Comparison of ENCODE assay signal across 25 cellular contexts in genomic region chr3:20235796-20236195, GRCh38. TPM values are rescaled to one million over a fixed set of nuclear protein-coding genes. Genes with fewer than 3 reads are reported as not detected.
A peak's percentile ranks its signal among the peaks of the same experiment; 100 is the strongest.
DNase-seq lines count a peak whose midpoint lies in the region; ATAC-seq, FAIRE-seq and TF ChIP-seq lines count a peak whose summit lies in the region.
"Had no signal": no experiment of that assay in that cellular context is flagged by ENCODE, and none has a peak within 500 bp of the region (broad histone marks: within the 10 kb centered on the region; RNA-seq: fewer than 3 reads in every experiment).

No MANE protein-coding gene starts in this region.

- TF ChIP-seq EP300 in HepG2 (IDR thresholded peaks at IDR 0.05; ENCODE audit: low read depth in 2 of 2, low read length in 2 of 2), result no peak
- no peak for TF ChIP-seq EP300 in HepG2 (CRISPR knock-in tag; IDR thresholded peaks at IDR 0.05; ENCODE audit: borderline replicate concordance)
- no peak for TF ChIP-seq EP300 in GM12878 (IDR thresholded peaks at IDR 0.05; ENCODE audit: borderline replicate concordance in 1 of 2, control insufficient read depth in 1 of 2, low read depth in 2 of 2, low read length in 2 of 2)
- TF ChIP-seq EP300 in stomach (IDR thresholded peaks at IDR 0.05), result no peak

- H3K79me2 ChIP-seq in HepG2 (ENCODE audit: insufficient read depth, low read length) (no peaks in the 10 kb centered on the region), GM12878 (ENCODE audit: control insufficient read depth, insufficient read depth, low read length) (no peaks in the 10 kb centered on the region), GM23248 (ENCODE audit: insufficient read depth) (no peaks in the 10 kb centered on the region)

- TF ChIP-seq RAD21 in liver (IDR thresholded peaks at IDR 0.05), result no peak
- no peak for TF ChIP-seq RAD21 in HepG2 (CRISPR knock-in tag; IDR thresholded peaks at IDR 0.05)
- TF ChIP-seq RAD21 in GM12878 (IDR thresholded peaks at IDR 0.05; ENCODE audit: insufficient read depth, low read depth, low read length), result no peak

- no peak overlapping the region for H3K4me3 ChIP-seq in liver (ENCODE audit: low read depth in 1 of 3, low read length in 3 of 3)
- H3K4me3 ChIP-seq in HepG2 (replicated peaks in 1 of 3; ENCODE audit: insufficient read depth in 1 of 3, low read depth in 2 of 3, low read length in 3 of 3), result no peak overlapping the region
- H3K4me3 ChIP-seq in GM12878, result no peak overlapping the region
- no peak overlapping the region for H3K4me3 ChIP-seq in stomach
- H3K4me3 ChIP-seq in GM23248, result no peak overlapping the region
- H3K4me3 ChIP-seq: BLaER1 treated with 17β-estradiol and CSF1 and Interleukin-3, amounts not matched to agents 10 nM and 100 nM; SJSA1 had no signal

- H3K27ac ChIP-seq in liver (ENCODE audit: low read depth in 1 of 2, low read length in 2 of 2) (peak overlapping the region; percentile 74 to 77), HepG2 (ENCODE audit: extremely low read length, insufficient read depth, low read length) (no peak overlapping the region), GM12878 (ENCODE audit: control insufficient read depth, insufficient read depth) (no peak overlapping the region), stomach (peak overlapping the region; percentile 42 to 91 (median 63)), GM23248 (no peak overlapping the region)
- H3K27ac ChIP-seq: BLaER1 treated with 17β-estradiol and CSF1 and Interleukin-3, amounts not matched to agents 10 nM and 100 nM; SJSA1 had no signal

- WGBS in liver, result 82% methylated on average over 7 of the region's 7 CpGs
- 66% methylated on average over 7 of the region's 7 CpGs for WGBS in HepG2 (ENCODE audit: low lambda C conversion rate)
- WGBS in GM12878 (ENCODE audit: insufficient coverage, insufficient replicate concordance, low lambda C conversion rate, missing lambda C conversion rate), result 13% methylated on average over 6 of the region's 7 CpGs
- WGBS in stomach, 5 donors, result 92 to 95% (median 94%) methylated on average over 7 of the region's 7 CpGs
- 67 to 87% methylated on average over 5 to 7 of the region's 7 CpGs for WGBS in GM23248 (ENCODE audit: low coverage in 1 of 2, low lambda C conversion rate in 2 of 2, missing lambda C conversion rate in 2 of 2), 2 experiments

- H3K27me3 ChIP-seq in liver (ENCODE audit: control insufficient read depth in 4 of 4, insufficient read depth in 4 of 4, low read length in 3 of 4) (no peaks in the 10 kb centered on the region), HepG2 (ENCODE audit: control insufficient read depth in 1 of 2, insufficient read depth in 2 of 2, low read length in 2 of 2) (no peaks in the 10 kb centered on the region), GM12878 (replicated peaks in 1 of 2; ENCODE audit: control insufficient read depth in 2 of 2, insufficient read depth in 2 of 2, low read length in 1 of 2) (no peaks in the 10 kb centered on the region), stomach (no peaks in the 10 kb centered on the region), GM23248 (replicated peaks; ENCODE audit: insufficient read depth) (no peaks in the 10 kb centered on the region)
- H3K27me3 ChIP-seq: BLaER1 treated with 17β-estradiol and CSF1 and Interleukin-3, amounts not matched to agents 10 nM and 100 nM; SJSA1 had no signal

- intact Hi-C loops in HepG2 (cut with micrococcal nuclease; ENCODE audit: unreplicated experiment) (no loop called here), GM12878 (cut with micrococcal nuclease; ENCODE audit: unreplicated experiment) (no loop called here), stomach (cut with DNase I; ENCODE audit: low total_unique reads) (no loop called here)
- intact Hi-C loops in activated T-helper 2 cell treated with anti-CD3 and anti-CD28 coated beads, Interferon-gamma antibody, Interleukin-2, Interleukin-4, amounts not matched to agents 10 μg/mL and 5 μg/mL and 100 μg/mL, durations not matched to agents 14 hours and 24 hours and 36 hours (cut with micrococcal nuclease), result no loop called here

- in situ Hi-C loops in HepG2 (cut with HindIII; ENCODE audit: extremely low pct_ligation_motif_present, low pct_unique_long_range_greater_than_20kb), result loop anchor here (25.0 kb wide), 1 partner anchor 1652 kb away; no protein-coding TSS in a partner anchor
- in situ Hi-C loops in GM12878 (cut with MboI), result no loop called here
- in situ Hi-C loops in GM23248 (cut with MboI), result no loop called here

- DNase-seq in HepG2 (ENCODE audit: low spot score) (no peak), GM12878 (ENCODE audit: low read depth, low spot score) (peak; percentile 16), stomach (no peak), GM23248 (no peak)
- no peak for DNase-seq in activated CD4-positive, alpha-beta memory T cell treated with anti-CD3 and anti-CD28 coated beads, Interleukin-2, amount 10 ng/mL, durations not matched to agents 7 days and 5 days
- no peak for DNase-seq in activated T-helper 2 cell treated with anti-CD3 and anti-CD28 coated beads, Interferon-gamma antibody, Interleukin-2, Interleukin-4, amounts not matched to agents 10 μg/mL and 5 μg/mL and 100 μg/mL, durations not matched to agents 14 hours and 24 hours and 36 hours (ENCODE audit: low spot score)
- DNase-seq: 8988T; Calu3; CD4-positive, alpha-beta memory T cell; H9; KG1; NCI-H1092; NCI-H146; NCI-H2029; NCI-H345; NCI-H524; NCI-H774; NK-92 treated with Interleukin-12 subunit alpha and Interleukin-12 subunit beta, amount 100 ng/mL, for 24 hours had no signal

- FAIRE-seq in HepG2 (lab: Jason Lieb, UNC) (no peak), GM12878 (lab: Jason Lieb, UNC) (no peak)
- FAIRE-seq: G401.6, GM19239 had no signal

- TF ChIP-seq CTCF in liver (IDR thresholded peaks at IDR 0.05; ENCODE audit: low read depth, low read length, missing input control) (no peak), HepG2 (CRISPR knock-in tag; IDR thresholded peaks at IDR 0.05) (no peak), GM12878 (IDR thresholded peaks at IDR 0.05 in 2 of 3, conservative IDR thresholded peaks at IDR 0.05 in 1 of 3; ENCODE audit: control insufficient read depth in 2 of 3, extremely low read depth in 1 of 3, insufficient read depth in 1 of 3, low read depth in 3 of 3, low read length in 3 of 3) (no peak), stomach (IDR thresholded peaks at IDR 0.05) (no peak)

- H3K9me3 ChIP-seq in liver (ENCODE audit: control insufficient read depth in 4 of 4, low read length in 3 of 4), result no peaks in the 10 kb centered on the region
- no peaks in the 10 kb centered on the region for H3K9me3 ChIP-seq in HepG2 (ENCODE audit: low read length)
- H3K9me3 ChIP-seq in GM12878 (replicated peaks; ENCODE audit: control insufficient read depth, insufficient read depth, low read length), result no peaks in the 10 kb centered on the region; the same call in 2 of the 3 replicates
- H3K9me3 ChIP-seq in stomach, result no peaks in the 10 kb centered on the region
- no peaks in the 10 kb centered on the region for H3K9me3 ChIP-seq in GM23248 (ENCODE audit: low read depth)
- H3K9me3 ChIP-seq: BLaER1 treated with 17β-estradiol and CSF1 and Interleukin-3, amounts not matched to agents 10 nM and 100 nM; SJSA1 had no signal

- CTCF ChIA-PET in HepG2 (lab: Yijun Ruan, JAX; ENCODE audit: low intra/inter-chr PET ratio, low total read pairs), result no interaction called here
- CTCF ChIA-PET in GM12878 (lab: Yijun Ruan, JAX), result interaction anchor here (0.6 kb wide), 1 partner anchor 38 kb away, joined by 3 read pairs; no protein-coding TSS in a partner anchor
- CTCF ChIA-PET in activated CD4-positive, alpha-beta memory T cell treated with anti-CD3 and anti-CD28 coated beads, Interleukin-2, amount 10 ng/mL, durations not matched to agents 7 days and 5 days (lab: Charles Lee), result no interaction called here

- H3K27ac Mint-ChIP-seq in activated CD4-positive, alpha-beta memory T cell treated with anti-CD3 and anti-CD28 coated beads, Interleukin-2, amount 10 ng/mL, durations not matched to agents 7 days and 5 days, result no peak overlapping the region
- H3K27ac Mint-ChIP-seq in activated T-helper 2 cell treated with anti-CD3 and anti-CD28 coated beads, Interferon-gamma antibody, Interleukin-2, Interleukin-4, amounts not matched to agents 10 μg/mL and 5 μg/mL and 100 μg/mL, durations not matched to agents 14 hours and 24 hours and 36 hours, result no peak overlapping the region
- H3K27ac Mint-ChIP-seq: CD4-positive, alpha-beta memory T cell; H9 had no signal

- H3K4me2 ChIP-seq in HepG2 (ENCODE audit: low read depth, low read length) (no peak overlapping the region), GM12878 (ENCODE audit: control insufficient read depth, insufficient read depth) (no peak overlapping the region), GM23248 (ENCODE audit: unreplicated experiment) (no peak overlapping the region)
- H3K4me2 ChIP-seq: BLaER1 treated with 17β-estradiol and CSF1 and Interleukin-3, amounts not matched to agents 10 nM and 100 nM had no signal

- BruUV-seq in HepG2 (replicated peaks; lab: Mats Ljungman, UMichigan) (no TSS peak), GM12878 (replicated peaks; lab: Mats Ljungman, UMichigan) (no TSS peak)

- peaks cover 8% of the 10 kb centered on the region for H3K4me1 Mint-ChIP-seq in activated CD4-positive, alpha-beta memory T cell treated with anti-CD3 and anti-CD28 coated beads, Interleukin-2, amount 10 ng/mL, durations not matched to agents 7 days and 5 days
- H3K4me1 Mint-ChIP-seq in activated T-helper 2 cell treated with anti-CD3 and anti-CD28 coated beads, Interferon-gamma antibody, Interleukin-2, Interleukin-4, amounts not matched to agents 10 μg/mL and 5 μg/mL and 100 μg/mL, durations not matched to agents 14 hours and 24 hours and 36 hours (ENCODE audit: low read depth), result peaks cover 2% of the 10 kb centered on the region
- H3K4me1 Mint-ChIP-seq: CD4-positive, alpha-beta memory T cell; H9 had no signal

- H3K27me3 Mint-ChIP-seq in activated CD4-positive, alpha-beta memory T cell treated with anti-CD3 and anti-CD28 coated beads, Interleukin-2, amount 10 ng/mL, durations not matched to agents 7 days and 5 days, result no peaks in the 10 kb centered on the region
- no peaks in the 10 kb centered on the region for H3K27me3 Mint-ChIP-seq in activated T-helper 2 cell treated with anti-CD3 and anti-CD28 coated beads, Interferon-gamma antibody, Interleukin-2, Interleukin-4, amounts not matched to agents 10 μg/mL and 5 μg/mL and 100 μg/mL, durations not matched to agents 14 hours and 24 hours and 36 hours (ENCODE audit: low read depth)
- H3K27me3 Mint-ChIP-seq: CD4-positive, alpha-beta memory T cell had no signal

- H3K9me3 Mint-ChIP-seq in activated CD4-positive, alpha-beta memory T cell treated with anti-CD3 and anti-CD28 coated beads, Interleukin-2, amount 10 ng/mL, durations not matched to agents 7 days and 5 days, result peaks cover 2% of the 10 kb centered on the region
- H3K9me3 Mint-ChIP-seq in activated T-helper 2 cell treated with anti-CD3 and anti-CD28 coated beads, Interferon-gamma antibody, Interleukin-2, Interleukin-4, amounts not matched to agents 10 μg/mL and 5 μg/mL and 100 μg/mL, durations not matched to agents 14 hours and 24 hours and 36 hours, result no peaks in the 10 kb centered on the region
- H3K9me3 Mint-ChIP-seq: H9 had no signal

- no peaks in the 10 kb centered on the region for H3F3A ChIP-seq in GM23248 (ENCODE audit: insufficient read depth)

- H3K4me1 ChIP-seq in liver (ENCODE audit: control insufficient read depth in 4 of 4, insufficient read depth in 4 of 4, low read length in 3 of 4), result peaks cover 4 to 30% (median 16%) of the 10 kb centered on the region in 4 donors
- no peaks in the 10 kb centered on the region for H3K4me1 ChIP-seq in HepG2 (ENCODE audit: insufficient read depth, low read length)
- H3K4me1 ChIP-seq in GM12878 (ENCODE audit: control insufficient read depth, insufficient read depth, low read length), result no peaks in the 10 kb centered on the region
- peaks cover 0 to 12% (median 0%) of the 10 kb centered on the region in 4 donors for H3K4me1 ChIP-seq in stomach
- H3K4me1 ChIP-seq in GM23248 (ENCODE audit: insufficient read depth), result no peaks in the 10 kb centered on the region
- H3K4me1 ChIP-seq: BLaER1 treated with 17β-estradiol and CSF1 and Interleukin-3, amounts not matched to agents 10 nM and 100 nM; SJSA1 had no signal

- H3K9ac ChIP-seq in liver (ENCODE audit: low read depth in 1 of 2, low read length in 2 of 2) (no peak overlapping the region), HepG2 (ENCODE audit: insufficient read depth, low read depth, low read length) (no peak overlapping the region), GM12878 (ENCODE audit: control insufficient read depth, insufficient read depth, low read length) (no peak overlapping the region), GM23248 (no peak overlapping the region)
- H3K9ac ChIP-seq: BLaER1 treated with 17β-estradiol and CSF1 and Interleukin-3, amounts not matched to agents 10 nM and 100 nM had no signal

- H4K20me1 ChIP-seq in HepG2 (ENCODE audit: insufficient read depth, low read length), result no peaks in the 10 kb centered on the region
- no peaks in the 10 kb centered on the region for H4K20me1 ChIP-seq in GM12878 (ENCODE audit: control insufficient read depth, insufficient read depth)
- no peaks in the 10 kb centered on the region for H4K20me1 ChIP-seq in GM23248 (ENCODE audit: insufficient read depth)
- H4K20me1 ChIP-seq: BLaER1 treated with 17β-estradiol and CSF1 and Interleukin-3, amounts not matched to agents 10 nM and 100 nM had no signal

- POLR2A ChIA-PET in HepG2 (lab: Yijun Ruan, JAX), result no interaction called here
- POLR2A ChIA-PET in GM12878 (lab: Charles Lee), result interaction anchor here (1.0 kb wide), 1 partner anchor 257 kb away, joined by 3 read pairs; no protein-coding TSS in a partner anchor
- POLR2A ChIA-PET in activated CD4-positive, alpha-beta memory T cell treated with anti-CD3 and anti-CD28 coated beads, Interleukin-2, amount 10 ng/mL, durations not matched to agents 7 days and 5 days (lab: Charles Lee), result interaction anchor here (1.7 kb wide), 1 partner anchor 49 kb away, joined by 7 read pairs; the partner anchor contains the start of gene SGO1

- RAD21 ChIA-PET in GM12878 (lab: Charles Lee; ENCODE audit: unreplicated experiment), result no interaction called here

- SMC1A ChIA-PET in GM12878 (lab: Charles Lee; ENCODE audit: uncharacterized antibody, unreplicated experiment), result interaction anchor here (1.8 kb wide), 1 partner anchor 11 kb away, joined by 7 read pairs; no protein-coding TSS in a partner anchor

- no peak overlapping the region for H3K4me3 Mint-ChIP-seq in activated CD4-positive, alpha-beta memory T cell treated with anti-CD3 and anti-CD28 coated beads, Interleukin-2, amount 10 ng/mL, durations not matched to agents 7 days and 5 days
- H3K4me3 Mint-ChIP-seq in activated T-helper 2 cell treated with anti-CD3 and anti-CD28 coated beads, Interferon-gamma antibody, Interleukin-2, Interleukin-4, amounts not matched to agents 10 μg/mL and 5 μg/mL and 100 μg/mL, durations not matched to agents 14 hours and 24 hours and 36 hours (ENCODE audit: low read depth), result no peak overlapping the region
- H3K4me3 Mint-ChIP-seq: CD4-positive, alpha-beta memory T cell; H9 had no signal

- H3K36me3 ChIP-seq in liver (ENCODE audit: control insufficient read depth in 4 of 4, insufficient read depth in 3 of 4, low read depth in 1 of 4, low read length in 3 of 4), result no peaks in the 10 kb centered on the region
- no peaks in the 10 kb centered on the region for H3K36me3 ChIP-seq in HepG2 (replicated peaks in 1 of 2; ENCODE audit: control insufficient read depth in 1 of 2, insufficient read depth in 2 of 2, low read length in 2 of 2)
- H3K36me3 ChIP-seq in GM12878 (ENCODE audit: control insufficient read depth in 2 of 2, insufficient read depth in 2 of 2, low read length in 1 of 2), result no peaks in the 10 kb centered on the region
- H3K36me3 ChIP-seq in stomach, result no peaks in the 10 kb centered on the region
- H3K36me3 ChIP-seq in GM23248 (ENCODE audit: low read depth), result no peaks in the 10 kb centered on the region
- H3K36me3 ChIP-seq: BLaER1 treated with 17β-estradiol and CSF1 and Interleukin-3, amounts not matched to agents 10 nM and 100 nM; SJSA1 had no signal

- H3K9me2 ChIP-seq in GM23248 (ENCODE audit: insufficient read depth), result no peaks in the 10 kb centered on the region

- peaks cover 2% of the 10 kb centered on the region for H3K36me3 Mint-ChIP-seq in activated CD4-positive, alpha-beta memory T cell treated with anti-CD3 and anti-CD28 coated beads, Interleukin-2, amount 10 ng/mL, durations not matched to agents 7 days and 5 days (ENCODE audit: low read depth)
- no peaks in the 10 kb centered on the region for H3K36me3 Mint-ChIP-seq in activated T-helper 2 cell treated with anti-CD3 and anti-CD28 coated beads, Interferon-gamma antibody, Interleukin-2, Interleukin-4, amounts not matched to agents 10 μg/mL and 5 μg/mL and 100 μg/mL, durations not matched to agents 14 hours and 24 hours and 36 hours (ENCODE audit: low read depth)

- ATAC-seq in HepG2 (no peak), HG02870 (IDR thresholded peaks at IDR 0.05; ENCODE audit: unreplicated experiment) (peak; percentile 51), GM12878 (peak; percentile 88)
- ATAC-seq: Panc1 had no signal

- TF ChIP-seq POLR2A in HepG2 (IDR thresholded peaks at IDR 0.05; ENCODE audit: insufficient read depth in 1 of 2, low read depth in 2 of 2, low read length in 2 of 2) (no peak), GM12878 (IDR thresholded peaks at IDR 0.05; ENCODE audit: low read depth, low read length) (no peak), stomach (IDR thresholded peaks at IDR 0.05) (no peak)

- H2AFZ ChIP-seq in HepG2 (ENCODE audit: low read length) (no peak overlapping the region), GM12878 (ENCODE audit: control insufficient read depth, low read depth, low read length) (no peak overlapping the region), GM23248 (no peak overlapping the region)

RNA-seq across cellular contexts. Expression of gene SGO1, which starts 49.8 kb away (rescaled TPM):
- total RNA-seq in liver (1 to 10 TPM in 1 of 2 donors, under 1 TPM in 1; 0.42 to 9.6 TPM), HepG2 (2016; rRNA removed; fragmentation: Illumina TruSeq; extraction: Trizol) (16.1 and 23.8 TPM in 2 replicates), GM12878 (2014; rRNA removed) (13.4 and 16.3 TPM in 2 replicates), GM12878 (2014; rRNA removed; fragmentation: Illumina TruSeq; extraction: Trizol) (22.9 and 24.1 TPM in 2 replicates), GM12878 (2021) (16.5 and 21.2 TPM in 2 replicates), stomach (1 to 10 TPM in 4 of 5 donors, under 1 TPM in 1; 0.45 to 5.0 (median 3.5) TPM)
- polyA plus RNA-seq in liver (under 1 TPM; 0.69 to 0.74 TPM), HepG2 (2011; rRNA removed) (1.4 and 2.1 TPM in 2 replicates), GM12878 (2011; rRNA removed) (13.6 and 20.4 TPM in 2 replicates), GM12878 (2014; fragmentation: Illumina TruSeq; extraction: Trizol) (28.7 and 35.6 TPM in 2 replicates), GM12878 (2014; fragmentation: Nextera tagmentation; extraction: Ambion mirVana) (10 to 100 TPM; 12.3 to 14.0 TPM), GM12878 (2014; rRNA removed) (9.8 and 10.9 TPM in 2 replicates), GM12878 (2016; fragmentation: Nextera tagmentation; extraction: Ambion mirVana) (10 to 100 TPM; 44.2 to 46.2 TPM), stomach (1 to 10 TPM in 2 of 3 donors, under 1 TPM in 1; 0.76 to 1.8 (median 1.1) TPM), GM23248 (2016; fragmentation: Nextera tagmentation; extraction: Ambion mirVana) (6.6 and 7.4 TPM in 2 replicates)
- total RNA-seq in HepG2 (2016; cell fraction: cytosol; rRNA removed; fragmentation: Illumina TruSeq; extraction: Trizol; ENCODE audit: low read depth), result 6.4 and 6.9 TPM in 2 replicates
- total RNA-seq in HepG2 (2016; cell fraction: insoluble cytoplasmic fraction; rRNA removed; fragmentation: Illumina TruSeq; extraction: Trizol), result 15.3 and 19.8 TPM in 2 replicates
- total RNA-seq in HepG2 (2016; cell fraction: membrane; rRNA removed; fragmentation: Illumina TruSeq; extraction: Trizol), result 15.4 and 15.5 TPM in 2 replicates
- 14.4 and 14.6 TPM in 2 replicates for total RNA-seq in HepG2 (2016; cell fraction: nucleus; rRNA removed; fragmentation: Illumina TruSeq; extraction: Trizol)
- polyA plus RNA-seq in HepG2 (2011; cell fraction: cytosol; rRNA removed), result 0.97 and 1.4 TPM in 2 replicates
- 0.50 and 1.2 TPM in 2 replicates for polyA plus RNA-seq in HepG2 (2011; cell fraction: nucleus; rRNA removed)
- 2.4 and 5.4 TPM in 2 replicates for polyA plus RNA-seq in HepG2 (2012)
- polyA plus RNA-seq in HepG2 (2016; cell fraction: cytosol; fragmentation: Illumina TruSeq; extraction: Trizol; ENCODE audit: low read depth), result 4.9 and 5.5 TPM in 2 replicates
- polyA plus RNA-seq in HepG2 (2016; cell fraction: insoluble cytoplasmic fraction; fragmentation: Illumina TruSeq; extraction: Trizol; ENCODE audit: low read depth), result 22.0 and 23.5 TPM in 2 replicates
- polyA plus RNA-seq in HepG2 (2016; cell fraction: membrane; fragmentation: Illumina TruSeq; extraction: Trizol; ENCODE audit: low read depth), result 8.3 and 10.1 TPM in 2 replicates
- polyA plus RNA-seq in HepG2 (2016; cell fraction: nucleus; fragmentation: Illumina TruSeq; extraction: Trizol; ENCODE audit: insufficient read depth, low read depth), result 13.8 TPM in 2 replicates
- polyA minus RNA-seq in HepG2 (2011; rRNA and poly(A)+ RNA removed; ENCODE audit: low replicate concordance), result 0.90 and 4.6 TPM in 2 replicates
- 2.0 and 3.3 TPM in 2 replicates for polyA minus RNA-seq in HepG2 (2011; cell fraction: cytosol; rRNA and poly(A)+ RNA removed)
- polyA minus RNA-seq in HepG2 (2011; cell fraction: nucleus; rRNA and poly(A)+ RNA removed), result 6.8 and 11.5 TPM in 2 replicates
- total RNA-seq in GM12878 (2013; cell fraction: nucleolus; rRNA removed), result 14.5 and 15.6 TPM in 2 replicates
- polyA plus RNA-seq in GM12878 (2011; ENCODE audit: low read depth), result 6.0 TPM
- polyA plus RNA-seq in GM12878 (2011; cell fraction: cytosol; rRNA removed), result 4.5 and 5.9 TPM in 2 replicates
- polyA plus RNA-seq in GM12878 (2011; cell fraction: nucleus; rRNA removed), result 5.4 and 7.3 TPM in 2 replicates
- 8.1 and 10.6 TPM in 2 replicates for polyA plus RNA-seq in GM12878 (2012)
- polyA minus RNA-seq in GM12878 (2011; rRNA and poly(A)+ RNA removed), result 5.7 and 8.3 TPM in 2 replicates
- 5.5 and 7.8 TPM in 2 replicates for polyA minus RNA-seq in GM12878 (2011; cell fraction: cytosol; rRNA and poly(A)+ RNA removed)
- polyA minus RNA-seq in GM12878 (2011; cell fraction: nucleus; rRNA and poly(A)+ RNA removed), result 7.3 and 15.2 TPM in 2 replicates
- total RNA-seq in activated CD4-positive, alpha-beta memory T cell treated with anti-CD3 and anti-CD28 coated beads, Interleukin-2, amount 10 ng/mL, durations not matched to agents 7 days and 5 days, result 10 to 100 TPM; 38.3 to 39.4 TPM
- 1.0 and 5.7 TPM in 2 replicates for total RNA-seq in GM23248 (2014; rRNA removed; shearing (Covaris generic))
- 19.2 and 20.8 TPM in 2 replicates for total RNA-seq in activated T-helper 2 cell treated with anti-CD3 and anti-CD28 coated beads, Interferon-gamma antibody, Interleukin-2, Interleukin-4, amounts not matched to agents 10 μg/mL and 5 μg/mL and 100 μg/mL, durations not matched to agents 14 hours and 24 hours and 36 hours

Comparison
In these comparisons a context has a peak if more than half of its experiments do, and no peak if none do; other contexts are left out.
1. H3K27ac ChIP-seq: peak in liver (2 of 2) and stomach (5 of 5); none in HepG2 (single experiment), GM12878 (single experiment) and GM23248 (single experiment).